Comparison of ENCODE assay signal across 18 cellular contexts in the genomic region with DNA sequence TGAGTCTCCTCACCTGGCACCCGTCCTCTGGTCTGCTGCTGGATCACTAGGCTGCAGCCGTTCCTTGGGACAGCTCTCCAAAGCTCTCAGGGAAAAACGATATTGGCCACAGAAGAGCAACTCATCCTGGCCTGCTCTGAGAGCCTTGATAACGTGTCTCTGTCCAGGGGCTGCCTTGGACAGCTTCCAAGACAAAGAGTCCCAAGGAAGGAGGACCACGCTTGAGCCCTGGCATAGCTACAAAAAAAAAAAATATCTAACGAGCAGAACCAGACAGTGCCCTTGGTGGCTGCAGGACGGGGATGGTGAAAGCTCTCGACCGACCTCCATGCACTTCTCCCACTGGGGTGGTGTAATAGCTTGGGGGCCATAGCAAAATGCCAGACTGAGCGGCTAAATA.
"Had no signal": no experiment of that assay in that cellular context is flagged by ENCODE, and none has a peak within 500 bp of the region (broad histone marks: within the 10 kb centered on the region; RNA-seq: fewer than 3 reads in every experiment).

No MANE protein-coding gene starts in this region.

- DNase-seq: dermis blood vessel endothelial cell; dorsolateral prefrontal cortex; effector CD4-positive, alpha-beta T cell; effector memory CD4-positive, alpha-beta T cell; foreskin keratinocyte; heart left ventricle; hypothalamus; left cardiac atrium; left lung; left ventricle myocardium superior; mammary epithelial cell; mesendoderm; midbrain had no signal

- H3K36me3 ChIP-seq: esophagus muscularis mucosa, gastroesophageal sphincter, heart left ventricle, left lung had no signal

- ATAC-seq: foreskin keratinocyte, gastroesophageal sphincter, heart left ventricle, left cardiac atrium, left lung, left ventricle myocardium superior had no signal

- H3K27me3 ChIP-seq: dorsolateral prefrontal cortex, foreskin keratinocyte, hepatocyte, left lung had no signal

- H3K4me3 ChIP-seq: coronary artery, dorsolateral prefrontal cortex, esophagus muscularis mucosa, gastroesophageal sphincter, heart left ventricle, hepatocyte, left lung, lung had no signal

- H3K27ac ChIP-seq: coronary artery, dorsolateral prefrontal cortex, esophagus muscularis mucosa, foreskin keratinocyte, gastroesophageal sphincter, heart left ventricle, hepatocyte, left lung had no signal

- H3K9me3 ChIP-seq: esophagus muscularis mucosa, gastroesophageal sphincter, heart left ventricle, left lung had no signal

- H3K4me1 ChIP-seq: esophagus muscularis mucosa, foreskin keratinocyte, gastroesophageal sphincter, heart left ventricle, left lung had no signal
